In genomic region chr11:72840780-72841179, GRCh38 we compare ENCODE assay signal across 1 cellular context.
A peak's percentile ranks its signal among the peaks of the same experiment; 100 is the strongest.
TF ChIP-seq lines count a peak whose summit lies in the region.

No MANE protein-coding gene starts in this region.

TF ChIP-seq in K562, 482 proteins besides CTCF, POLR2A, EP300 and RAD21 (continued from another document):
- TF ChIP-seq ATF3 (IDR thresholded peaks at IDR 0.05) = peak; percentile 49; the same call in 1 of the 2 replicates
- no peak for TF ChIP-seq ATF3 (CRISPR knock-in tag; conservative IDR thresholded peaks at IDR 0.05)
- no peak for TF ChIP-seq SP1 (CRISPR knock-in tag; IDR thresholded peaks at IDR 0.05)
- peak; percentile 43; the same call in 1 of the 2 replicates for TF ChIP-seq C11orf30 (IDR thresholded peaks at IDR 0.05; ENCODE audit: low read depth)
- peak; percentile 37; the same call in 1 of the 2 replicates for TF ChIP-seq ZNF316 (IDR thresholded peaks at IDR 0.05)
TF ChIP-seq in K562: peak in this region for 6.
